8 cellular contexts compared by ENCODE assay signal in genomic region chr6:145813285-145814034, GRCh38. TPM values are rescaled to one million over a fixed set of nuclear protein-coding genes. Genes with fewer than 3 reads are reported as not detected.
A peak's percentile ranks its signal among the peaks of the same experiment; 100 is the strongest.
DNase-seq lines count a peak whose midpoint lies in the region; ATAC-seq, FAIRE-seq and TF ChIP-seq lines count a peak whose summit lies in the region.

No MANE protein-coding gene starts in this region.

- TF ChIP-seq POLR2A in GM12892 (IDR thresholded peaks at IDR 0.05; ENCODE audit: low read depth, low read length): no peak

- H3K4me3 Mint-ChIP-seq in Caco-2 (ENCODE audit: unreplicated experiment): peak overlapping the region; percentile 82

- TF ChIP-seq CTCF in Caco-2 (IDR thresholded peaks at IDR 0.05; ENCODE audit: insufficient read depth in 1 of 2, low read depth in 1 of 2, low read length in 1 of 2, severe bottlenecking in 1 of 2, unreplicated experiment in 1 of 2): no peak
- no peak for TF ChIP-seq CTCF in GM13976 (IDR thresholded peaks at IDR 0.05; ENCODE audit: borderline replicate concordance, control extremely low read depth, extremely low read depth, insufficient read depth, missing control alignments)

- no peak for FAIRE-seq in GM12892 (lab: Jason Lieb, UNC)

- peak overlapping the region; percentile 95 for H3K27ac ChIP-seq in ectodermal cell (ENCODE audit: insufficient read depth, low read depth, low read length, poor library complexity, severe bottlenecking)
- peak overlapping the region; percentile 96 for H3K27ac ChIP-seq in muscle layer of duodenum (ENCODE audit: low read length)

- no peak for ATAC-seq in GM18873 (IDR thresholded peaks at IDR 0.05; ENCODE audit: low FRiP score, unreplicated experiment)

- H3K4me1 ChIP-seq in Caco-2 (peaks cover 16% of the 10 kb centered on the region), ectodermal cell (ENCODE audit: control insufficient read depth, insufficient read depth, low read length) (peaks cover 3% of the 10 kb centered on the region), muscle layer of duodenum (ENCODE audit: control insufficient read depth in 1 of 2, insufficient read depth in 2 of 2, low read length in 2 of 2) (peaks cover 17 to 23% of the 10 kb centered on the region in 2 donors)

- peaks cover 8% of the 10 kb centered on the region for H3K9me3 Mint-ChIP-seq in Caco-2 (ENCODE audit: unreplicated experiment)

- TSS peak; percentile 28 for BruUV-seq in Caco-2 (replicated peaks; lab: Mats Ljungman, UMichigan)

- in situ Hi-C loops in GM13976 (cut with MboI; ENCODE audit: low sequenced_read_pairs, unreplicated experiment): no loop called here

- POLR2A ChIA-PET in Caco-2 (lab: Charles Lee): no interaction called here

- peaks cover 33% of the 10 kb centered on the region for H3K4me1 Mint-ChIP-seq in Caco-2 (ENCODE audit: low read depth, unreplicated experiment)

- WGBS in ectodermal cell, 2 experiments: 0 to 1% methylated on average over 9 to 11 of the region's 12 CpGs

- peaks cover 17% of the 10 kb centered on the region for H3K36me3 Mint-ChIP-seq in Caco-2 (ENCODE audit: insufficient read depth, unreplicated experiment)

- H3K27ac Mint-ChIP-seq in Caco-2 (ENCODE audit: unreplicated experiment): peak overlapping the region; percentile 69

- no peaks in the 10 kb centered on the region for H3K36me3 ChIP-seq in Caco-2 (ENCODE audit: control insufficient read depth, insufficient read depth, low read length)
- H3K36me3 ChIP-seq in ectodermal cell (ENCODE audit: control insufficient read depth, insufficient read depth, low read length): no peaks in the 10 kb centered on the region
- H3K36me3 ChIP-seq in muscle layer of duodenum (ENCODE audit: control insufficient read depth in 1 of 2, insufficient read depth in 2 of 2, low read length in 2 of 2): peaks cover 0 to 4% of the 10 kb centered on the region in 2 donors

- intact Hi-C loops in Caco-2 (cut with micrococcal nuclease; ENCODE audit: unreplicated experiment): loop anchor here (1.0 to 2.0 kb wide), 3 partner anchors 64 to 151 kb away; partner anchors contain the start of genes EPM2A and SHPRH

- peak overlapping the region; percentile 75 for H3K4me3 ChIP-seq in Caco-2 (ENCODE audit: low read depth, low read length)
- peak overlapping the region; percentile 83 for H3K4me3 ChIP-seq in ectodermal cell (ENCODE audit: insufficient read depth, low read depth, low read length)
- peak overlapping the region; percentile 92 to 98 for H3K4me3 ChIP-seq in muscle layer of duodenum (ENCODE audit: low read depth in 1 of 2, low read length in 2 of 2)

- H3K27me3 Mint-ChIP-seq in Caco-2 (ENCODE audit: insufficient read depth, unreplicated experiment): no peaks in the 10 kb centered on the region

- H3K27me3 ChIP-seq in Caco-2 (replicated peaks; ENCODE audit: control insufficient read depth, insufficient read depth, low read length): no peaks in the 10 kb centered on the region
- no peaks in the 10 kb centered on the region for H3K27me3 ChIP-seq in ectodermal cell (ENCODE audit: control insufficient read depth, insufficient read depth, low read length, poor library complexity, severe bottlenecking)
- no peaks in the 10 kb centered on the region for H3K27me3 ChIP-seq in muscle layer of duodenum (ENCODE audit: low read depth, low read length)

- DNase-seq in Caco-2 (no peak), HCEC 1CT (peak; percentile 79), RKO (ENCODE audit: low spot score) (peak; percentile 95), GM12892 (ENCODE audit: insufficient read length) (no peak), GM13976 (ENCODE audit: low spot score) (no peak)

- CTCF ChIA-PET in Caco-2 (lab: Charles Lee): no interaction called here

- H3K9me3 ChIP-seq in Caco-2 (no peaks in the 10 kb centered on the region), ectodermal cell (ENCODE audit: control insufficient read depth, low read length) (no peaks in the 10 kb centered on the region), muscle layer of duodenum (ENCODE audit: control insufficient read depth in 1 of 2, low read length in 2 of 2) (no peaks in the 10 kb centered on the region)

RNA-seq across cellular contexts. Expression of gene FBXO30, which starts 1.1 kb away (rescaled TPM):
- total RNA-seq in Caco-2 (2022): 17.1 and 17.6 TPM in 2 replicates
- 21.9 TPM for polyA plus RNA-seq in ectodermal cell (2013, experiment 1 of 4)
- 24.1 TPM for polyA plus RNA-seq in ectodermal cell (2013, experiment 2 of 4)
- polyA plus RNA-seq in ectodermal cell (2013, experiment 3 of 4): 17.7 TPM
- polyA plus RNA-seq in ectodermal cell (2013, experiment 4 of 4): 19.8 TPM
- polyA plus RNA-seq in GM12892 (2012; ENCODE audit: missing spikeins): 2.7 TPM

Comparison
In these comparisons a context has a peak if more than half of its experiments do, and no peak if none do; other contexts are left out.
1. DNase-seq: peak in HCEC 1CT (single experiment) and RKO (single experiment); none in Caco-2 (0 of 2), GM12892 (single experiment) and GM13976 (single experiment).
2. Peak in every context shown above with its lines, with median percentiles within 50 percentile points of each other: H3K4me3 ChIP-seq.